10 cellular contexts compared by ENCODE assay signal in the genomic region with DNA sequence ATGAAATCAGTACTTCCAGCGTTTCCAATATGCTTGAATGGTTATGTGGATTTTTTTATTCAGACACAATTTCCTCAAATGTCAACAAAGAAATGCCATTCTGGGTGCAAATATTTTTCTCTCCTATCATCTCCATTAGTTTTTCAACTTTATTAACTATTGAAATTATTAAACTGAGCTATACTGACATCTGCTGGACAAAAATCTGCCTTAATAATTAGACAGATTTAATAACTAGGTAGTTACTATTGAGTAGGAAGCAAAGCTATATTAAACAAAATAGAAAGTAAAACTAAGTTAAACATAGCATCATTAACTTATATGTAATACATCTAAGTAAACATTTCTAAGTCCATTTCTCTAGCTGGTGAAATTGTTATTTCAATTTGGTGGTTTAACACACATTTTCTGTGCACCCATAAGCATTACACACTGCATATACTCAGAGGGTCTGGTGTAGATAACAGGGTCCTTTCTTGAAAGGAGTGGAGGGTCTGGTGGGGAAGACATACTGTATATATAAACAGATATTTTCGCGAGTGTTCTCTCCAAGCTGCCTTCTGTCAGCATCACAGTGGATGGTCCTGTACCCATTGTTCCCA.
DNase-seq lines count a peak whose midpoint lies in the region; ATAC-seq and TF ChIP-seq lines count a peak whose summit lies in the region.
"Had no signal": no experiment of that assay in that cellular context is flagged by ENCODE, and none has a peak within 500 bp of the region (broad histone marks: within the 10 kb centered on the region; RNA-seq: fewer than 3 reads in every experiment).

No MANE protein-coding gene starts in this region.

- no peaks in the 10 kb centered on the region for H3K36me3 ChIP-seq in left lung
- H3K36me3 ChIP-seq in mucosa of descending colon (ENCODE audit: low read depth), result no peaks in the 10 kb centered on the region
- H3K36me3 ChIP-seq in WERI-Rb-1, result no peaks in the 10 kb centered on the region

- H3K27ac ChIP-seq in VCaP (no peak overlapping the region), left lung (no peak overlapping the region), WERI-Rb-1 (no peak overlapping the region)

- DNase-seq in COR-L47 (lab: John Stamatoyannopoulos, UW), result peak; percentile 10
- no peak for DNase-seq in left lung
- DNase-seq in iPS-NIHi7 (ENCODE audit: extremely low spot score), result no peak
- no peak for DNase-seq in mucosa of descending colon
- no peak for DNase-seq in WERI-Rb-1
- DNase-seq in NCI-H226, result no peak
- DNase-seq: activated naive CD8-positive, alpha-beta T cell treated with anti-CD3 and anti-CD28 coated beads, Interleukin-2, amount 10 ng/mL, durations not matched to agents 7 days and 5 days; right cardiac atrium had no signal

- H3K4me3 ChIP-seq in left lung, result no peak overlapping the region
- no peak overlapping the region for H3K4me3 ChIP-seq in mucosa of descending colon
- no peak overlapping the region for H3K4me3 ChIP-seq in WERI-Rb-1 (ENCODE audit: low read depth, low read length)

- H3K27me3 ChIP-seq in left lung (no peaks in the 10 kb centered on the region), WERI-Rb-1 (ENCODE audit: insufficient read depth, low read depth, severe bottlenecking) (no peaks in the 10 kb centered on the region)

- peak; percentile 67 for ATAC-seq in HG02973 (IDR thresholded peaks at IDR 0.05; ENCODE audit: unreplicated experiment)
- peak; percentile 72 for ATAC-seq in left lung
- ATAC-seq in mucosa of descending colon, result no peak
- ATAC-seq: right cardiac atrium had no signal

- intact Hi-C loops in left lung (cut with DNase I), result loop anchor here in 1 of 2 donors (10.0 kb wide), 1 partner anchor 145 kb away; no protein-coding TSS in a partner anchor
- intact Hi-C loops in mucosa of descending colon (cut with DNase I, micrococcal nuclease), result no loop called here

- H3K4me1 ChIP-seq in left lung, result no peaks in the 10 kb centered on the region
- no peaks in the 10 kb centered on the region for H3K4me1 ChIP-seq in mucosa of descending colon (ENCODE audit: low read depth)

- H3K9me3 ChIP-seq in left lung (no peaks in the 10 kb centered on the region), mucosa of descending colon (no peaks in the 10 kb centered on the region), WERI-Rb-1 (ENCODE audit: severe bottlenecking) (no peaks in the 10 kb centered on the region)

- TF ChIP-seq CTCF in VCaP (conservative IDR thresholded peaks at IDR 0.05), result peak; percentile 73
- TF ChIP-seq CTCF in left lung (IDR thresholded peaks at IDR 0.05), result peak in 1 of 2 donors; percentile 48
- TF ChIP-seq CTCF in mucosa of descending colon (IDR thresholded peaks at IDR 0.05), result no peak
- TF ChIP-seq CTCF in WERI-Rb-1 (IDR thresholded peaks at IDR 0.05; ENCODE audit: low read depth, low read length), result no peak
